ENCODE assay signal across 1 cellular context in the genomic region with DNA sequence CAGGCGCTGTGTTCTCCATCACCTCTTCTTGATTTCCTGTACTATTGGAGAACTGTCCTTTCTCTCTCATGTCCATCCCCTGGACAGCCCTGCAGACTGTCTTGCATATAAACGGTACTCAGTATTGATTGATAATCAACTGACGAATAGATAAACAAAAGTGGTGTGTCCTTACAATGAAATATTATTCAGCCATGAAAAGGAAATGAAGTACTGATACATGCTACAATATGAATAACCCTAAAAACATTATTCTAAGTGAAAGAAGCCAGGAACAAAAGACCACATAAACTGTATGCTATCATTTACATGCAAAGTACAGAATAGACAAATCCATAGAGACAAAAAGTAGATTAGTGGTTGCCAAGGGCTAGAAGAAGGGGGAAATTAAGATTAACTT.
TF ChIP-seq lines count a peak whose summit lies in the region.

No MANE protein-coding gene starts in this region.

TF ChIP-seq in HEK293, 187 proteins besides CTCF, POLR2A, EP300 and RAD21:
- peak; percentile 64; the same call in 1 of the 2 replicates for TF ChIP-seq ZNF146 (tag by site-specific recombination; IDR thresholded peaks at IDR 0.05)
- TF ChIP-seq ZNF16 (tag by site-specific recombination; IDR thresholded peaks at IDR 0.05; ENCODE audit: low read depth) = no peak
- TF ChIP-seq, protein P1, sequence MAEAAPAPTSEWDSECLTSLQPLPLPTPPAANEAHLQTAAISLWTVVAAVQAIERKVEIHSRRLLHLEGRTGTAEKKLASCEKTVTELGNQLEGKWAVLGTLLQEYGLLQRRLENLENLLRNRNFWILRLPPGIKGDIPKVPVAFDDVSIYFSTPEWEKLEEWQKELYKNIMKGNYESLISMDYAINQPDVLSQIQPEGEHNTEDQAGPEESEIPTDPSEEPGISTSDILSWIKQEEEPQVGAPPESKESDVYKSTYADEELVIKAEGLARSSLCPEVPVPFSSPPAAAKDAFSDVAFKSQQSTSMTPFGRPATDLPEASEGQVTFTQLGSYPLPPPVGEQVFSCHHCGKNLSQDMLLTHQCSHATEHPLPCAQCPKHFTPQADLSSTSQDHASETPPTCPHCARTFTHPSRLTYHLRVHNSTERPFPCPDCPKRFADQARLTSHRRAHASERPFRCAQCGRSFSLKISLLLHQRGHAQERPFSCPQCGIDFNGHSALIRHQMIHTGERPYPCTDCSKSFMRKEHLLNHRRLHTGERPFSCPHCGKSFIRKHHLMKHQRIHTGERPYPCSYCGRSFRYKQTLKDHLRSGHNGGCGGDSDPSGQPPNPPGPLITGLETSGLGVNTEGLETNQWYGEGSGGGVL (tag by site-specific recombination; IDR thresholded peaks at IDR 0.05) = no peak
- no peak for TF ChIP-seq ZNF133 (tag by site-specific recombination; IDR thresholded peaks at IDR 0.05)
- TF ChIP-seq, protein P2, sequence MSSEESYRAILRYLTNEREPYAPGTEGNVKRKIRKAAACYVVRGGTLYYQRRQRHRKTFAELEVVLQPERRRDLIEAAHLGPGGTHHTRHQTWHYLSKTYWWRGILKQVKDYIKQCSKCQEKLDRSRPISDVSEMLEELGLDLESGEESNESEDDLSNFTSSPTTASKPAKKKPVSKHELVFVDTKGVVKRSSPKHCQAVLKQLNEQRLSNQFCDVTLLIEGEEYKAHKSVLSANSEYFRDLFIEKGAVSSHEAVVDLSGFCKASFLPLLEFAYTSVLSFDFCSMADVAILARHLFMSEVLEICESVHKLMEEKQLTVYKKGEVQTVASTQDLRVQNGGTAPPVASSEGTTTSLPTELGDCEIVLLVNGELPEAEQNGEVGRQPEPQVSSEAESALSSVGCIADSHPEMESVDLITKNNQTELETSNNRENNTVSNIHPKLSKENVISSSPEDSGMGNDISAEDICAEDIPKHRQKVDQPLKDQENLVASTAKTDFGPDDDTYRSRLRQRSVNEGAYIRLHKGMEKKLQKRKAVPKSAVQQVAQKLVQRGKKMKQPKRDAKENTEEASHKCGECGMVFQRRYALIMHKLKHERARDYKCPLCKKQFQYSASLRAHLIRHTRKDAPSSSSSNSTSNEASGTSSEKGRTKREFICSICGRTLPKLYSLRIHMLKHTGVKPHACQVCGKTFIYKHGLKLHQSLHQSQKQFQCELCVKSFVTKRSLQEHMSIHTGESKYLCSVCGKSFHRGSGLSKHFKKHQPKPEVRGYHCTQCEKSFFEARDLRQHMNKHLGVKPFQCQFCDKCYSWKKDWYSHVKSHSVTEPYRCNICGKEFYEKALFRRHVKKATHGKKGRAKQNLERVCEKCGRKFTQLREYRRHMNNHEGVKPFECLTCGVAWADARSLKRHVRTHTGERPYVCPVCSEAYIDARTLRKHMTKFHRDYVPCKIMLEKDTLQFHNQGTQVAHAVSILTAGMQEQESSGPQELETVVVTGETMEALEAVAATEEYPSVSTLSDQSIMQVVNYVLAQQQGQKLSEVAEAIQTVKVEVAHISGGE (tag by site-specific recombination; conservative IDR thresholded peaks at IDR 0.05; ENCODE audit: low read depth) = no peak
